8 cellular contexts compared by ENCODE assay signal in the genomic region with DNA sequence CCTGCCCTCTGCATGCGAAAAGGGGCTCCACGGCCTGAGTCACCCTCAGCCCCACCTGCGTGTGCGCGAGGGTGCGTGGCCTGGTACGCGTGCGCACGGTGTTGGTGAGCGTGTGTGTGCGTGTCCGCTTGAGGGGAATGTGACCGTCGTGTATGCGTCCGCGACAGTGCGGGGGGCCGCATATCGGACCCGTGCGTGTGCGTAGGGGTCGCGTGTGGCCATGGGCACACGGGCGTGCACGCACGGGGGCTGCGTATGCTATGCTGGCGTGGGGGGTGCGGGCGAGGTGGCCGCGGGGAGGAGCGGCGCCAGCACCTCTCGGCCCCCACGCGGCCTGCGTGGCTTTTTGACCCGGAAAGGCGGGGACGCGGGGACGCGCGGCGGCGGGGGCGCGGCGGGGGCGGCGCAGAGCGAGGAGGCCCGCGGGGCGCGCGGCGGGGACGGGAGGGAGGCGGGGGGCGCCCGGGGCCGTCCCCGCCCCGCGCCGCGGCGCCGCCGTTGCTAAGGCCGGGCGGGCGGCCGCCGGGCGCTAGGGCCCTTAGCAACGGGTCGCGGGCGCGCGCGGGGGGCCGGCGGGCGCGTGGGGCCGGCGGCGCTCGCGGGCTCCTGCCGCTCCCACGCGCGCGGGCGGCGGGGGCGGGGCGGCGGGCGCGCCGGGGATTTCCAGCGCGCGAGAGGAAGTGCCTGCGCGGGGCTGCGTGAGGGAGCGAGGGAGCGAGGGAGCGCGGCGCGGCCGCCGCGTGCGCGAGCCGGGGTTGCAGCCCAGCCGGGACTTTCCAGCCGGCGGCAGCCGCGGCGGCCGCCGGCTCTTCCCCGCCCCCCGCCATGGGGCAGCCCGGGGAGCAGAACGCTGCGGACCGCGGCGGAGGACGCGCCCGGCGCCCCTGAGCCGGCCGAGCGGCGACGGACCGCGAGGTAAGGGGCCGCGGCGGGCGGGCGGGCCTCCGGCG. TPM values are rescaled to one million over a fixed set of nuclear protein-coding genes. Genes with fewer than 3 reads are reported as not detected.
DNase-seq lines count a peak whose midpoint lies in the region; ATAC-seq, FAIRE-seq and TF ChIP-seq lines count a peak whose summit lies in the region.

A gene with protein sequence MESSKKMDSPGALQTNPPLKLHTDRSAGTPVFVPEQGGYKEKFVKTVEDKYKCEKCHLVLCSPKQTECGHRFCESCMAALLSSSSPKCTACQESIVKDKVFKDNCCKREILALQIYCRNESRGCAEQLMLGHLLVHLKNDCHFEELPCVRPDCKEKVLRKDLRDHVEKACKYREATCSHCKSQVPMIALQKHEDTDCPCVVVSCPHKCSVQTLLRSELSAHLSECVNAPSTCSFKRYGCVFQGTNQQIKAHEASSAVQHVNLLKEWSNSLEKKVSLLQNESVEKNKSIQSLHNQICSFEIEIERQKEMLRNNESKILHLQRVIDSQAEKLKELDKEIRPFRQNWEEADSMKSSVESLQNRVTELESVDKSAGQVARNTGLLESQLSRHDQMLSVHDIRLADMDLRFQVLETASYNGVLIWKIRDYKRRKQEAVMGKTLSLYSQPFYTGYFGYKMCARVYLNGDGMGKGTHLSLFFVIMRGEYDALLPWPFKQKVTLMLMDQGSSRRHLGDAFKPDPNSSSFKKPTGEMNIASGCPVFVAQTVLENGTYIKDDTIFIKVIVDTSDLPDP (plus strand): TSS at position 689 of the 950 bp plus-strand sequence. CDS start 92,753 bp downstream, outside the sequence.

- peak; percentile 59 for TF ChIP-seq POLR2A in Raji (IDR thresholded peaks at IDR 0.05; ENCODE audit: insufficient read depth, low read depth, low read length)

- ATAC-seq in GM18867 (IDR thresholded peaks at IDR 0.05; ENCODE audit: unreplicated experiment) (peak; percentile 63), HG03175 (IDR thresholded peaks at IDR 0.05; ENCODE audit: unreplicated experiment) (peak; percentile 59)

- in situ Hi-C loops in ACHN (cut with HindIII; ENCODE audit: low pct_ligation_motif_present, low pct_unique_long_range_greater_than_20kb, low sequenced_read_pairs) = no loop called here

- FAIRE-seq in frontal cortex (lab: Jason Lieb, UNC) = no peak

- peak; percentile 50 for DNase-seq in ACHN
- peak; percentile 86 for DNase-seq in activated naive CD4-positive, alpha-beta T cell treated with Interleukin-2 at 50 U/mL for 16 hours
- peak; percentile 91 to 93 for DNase-seq in frontal cortex (ENCODE audit: low spot score in 2 of 2)
- DNase-seq in nucleus accumbens (lab: John Stamatoyannopoulos, UW) = peak in 37 of 56 donors; percentile 12 to 82 (median 47)
- DNase-seq in superior temporal gyrus (ENCODE audit: extremely low spot score) = peak; percentile 55

RNA-seq across cellular contexts. Expression of the gene that starts here (rescaled TPM):
- total RNA-seq in frontal cortex = 15.1 TPM

Comparison
In these comparisons a context has a peak if more than half of its experiments do, and no peak if none do; other contexts are left out.
1. Peak in every context shown above with its lines: DNase-seq and ATAC-seq.